8 cellular contexts compared by ENCODE assay signal in the genomic region with DNA sequence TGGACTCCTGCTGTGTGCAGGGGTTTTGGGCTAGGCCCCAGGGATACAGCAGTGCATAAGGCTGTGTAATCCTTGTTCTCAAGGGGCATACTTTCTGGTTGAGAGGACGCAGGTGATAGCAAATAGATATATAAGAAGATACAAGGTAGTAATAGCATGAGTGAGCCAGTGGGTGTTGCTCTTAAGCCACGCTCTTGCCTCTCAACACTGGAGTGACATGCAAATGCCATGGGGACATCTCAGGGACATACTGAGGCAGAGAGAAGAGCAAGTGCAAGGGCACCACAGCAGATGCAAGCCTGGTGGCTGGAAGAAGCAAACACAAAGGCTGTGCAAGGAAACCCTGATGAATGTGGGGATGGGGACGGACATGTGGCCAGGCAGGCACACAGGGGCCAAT.
A peak's percentile ranks its signal among the peaks of the same experiment; 100 is the strongest.
DNase-seq lines count a peak whose midpoint lies in the region; ATAC-seq and TF ChIP-seq lines count a peak whose summit lies in the region.

No MANE protein-coding gene starts in this region.

- peak overlapping the region; percentile 15 for H3K27ac Mint-ChIP-seq in neural crest cell (ENCODE audit: unreplicated experiment)

- peak; percentile 36 for TF ChIP-seq CTCF in neural crest cell (conservative IDR thresholded peaks at IDR 0.05)

- H3K9me3 Mint-ChIP-seq in neural crest cell, result no peaks in the 10 kb centered on the region

- H3K4me3 Mint-ChIP-seq in neural crest cell, result no peak overlapping the region

- DNase-seq in D341Med (ENCODE audit: low spot score), result peak; percentile 64
- peak; percentile 27 for DNase-seq in NCI-H345 treated with DMSO at 0.1 percent for 48 hours (lab: John Stamatoyannopoulos, UW; ENCODE audit: unreplicated experiment)
- DNase-seq in amniotic epithelial cell (ENCODE audit: low read depth), result peak; percentile 14
- no peak for DNase-seq in neural crest cell (ENCODE audit: low read depth, low spot score)
- DNase-seq in AG20443 (ENCODE audit: low spot score), result no peak
- DNase-seq in HPDE6-E6E7 (ENCODE audit: extremely low spot score), result no peak
- DNase-seq in cortex of kidney (lab: John Stamatoyannopoulos, UW), result no peak

- no peaks in the 10 kb centered on the region for H3K36me3 Mint-ChIP-seq in neural crest cell (ENCODE audit: low read depth)

- ATAC-seq in GM19438 (IDR thresholded peaks at IDR 0.05; ENCODE audit: low read depth, unreplicated experiment), result peak; percentile 43

- peaks cover 17% of the 10 kb centered on the region for H3K4me1 Mint-ChIP-seq in neural crest cell

- H3K27me3 Mint-ChIP-seq in neural crest cell (ENCODE audit: low read depth), result no peaks in the 10 kb centered on the region

Comparison
In these comparisons a context has a peak if more than half of its experiments do, and no peak if none do; other contexts are left out.
1. DNase-seq: peak in D341Med (single experiment), NCI-H345 treated with DMSO at 0.1 percent for 48 hours (single experiment) and amniotic epithelial cell (single experiment); none in neural crest cell (single experiment), AG20443 (single experiment), HPDE6-E6E7 (single experiment) and cortex of kidney (single experiment).